9 cellular contexts compared by ENCODE assay signal in the genomic region with DNA sequence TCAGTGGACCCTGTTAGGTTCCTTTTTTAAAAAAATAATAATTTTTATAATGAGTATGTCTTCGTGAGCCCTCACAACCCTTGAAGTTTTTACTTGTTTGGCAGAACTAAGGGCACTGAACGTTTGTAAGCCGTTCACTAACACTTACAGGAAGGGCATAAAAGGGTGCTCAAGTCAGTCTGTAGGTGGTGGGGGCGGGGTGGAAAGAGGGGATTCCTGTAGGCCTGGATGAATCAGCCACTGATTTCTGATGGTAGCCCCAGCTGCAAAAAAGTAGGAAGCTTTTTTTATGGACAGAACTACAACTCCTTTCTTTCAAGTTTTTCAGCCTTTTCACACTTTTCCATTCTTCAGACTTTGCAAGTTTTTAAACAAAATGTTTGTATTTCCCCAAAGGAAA. TPM values are rescaled to one million over a fixed set of nuclear protein-coding genes. Genes with fewer than 3 reads are reported as not detected.
DNase-seq lines count a peak whose midpoint lies in the region; ATAC-seq and TF ChIP-seq lines count a peak whose summit lies in the region.
"Had no signal": no experiment of that assay in that cellular context is flagged by ENCODE, and none has a peak within 500 bp of the region (broad histone marks: within the 10 kb centered on the region; RNA-seq: fewer than 3 reads in every experiment).

No MANE protein-coding gene starts in this region.

- peak overlapping the region; percentile 64 for H3K27ac ChIP-seq in upper lobe of right lung

- no peaks in the 10 kb centered on the region for H3K27me3 ChIP-seq in upper lobe of right lung

- H3K36me3 Mint-ChIP-seq in central memory CD8-positive, alpha-beta T cell (ENCODE audit: insufficient read depth): peaks cover 8% of the 10 kb centered on the region
- H3K36me3 Mint-ChIP-seq in osteocyte (ENCODE audit: unreplicated experiment): peaks cover 4% of the 10 kb centered on the region

- peak; percentile 39 for ATAC-seq in central memory CD8-positive, alpha-beta T cell (replicated peaks; ENCODE audit: extremely low read depth, poor library complexity, severe bottlenecking)
- peak; percentile 31 for ATAC-seq in upper lobe of right lung

- DNase-seq in activated gamma-delta T cell treated with Interleukin-2 at 50 U/mL for 16 hours: peak; percentile 44
- no peak for DNase-seq in activated gamma-delta T cell (lab: John Stamatoyannopoulos, UW)
- no peak for DNase-seq in central memory CD8-positive, alpha-beta T cell (ENCODE audit: low spot score in 2 of 2)
- no peak for DNase-seq in osteocyte (ENCODE audit: extremely low spot score, unreplicated experiment)
- DNase-seq in upper lobe of right lung: no peak
- DNase-seq in NCI-H146 (lab: John Stamatoyannopoulos, UW): no peak
- no peak for DNase-seq in NCI-H2227 (lab: John Stamatoyannopoulos, UW; ENCODE audit: unreplicated experiment)
- DNase-seq in GOT3 (lab: John Stamatoyannopoulos, UW): no peak
- DNase-seq: glutamatergic neuron had no signal

- no peak overlapping the region for H3K4me3 ChIP-seq in upper lobe of right lung

- H3K27ac Mint-ChIP-seq in central memory CD8-positive, alpha-beta T cell (ENCODE audit: low read depth): peak overlapping the region; percentile 54
- peak overlapping the region; percentile 56 for H3K27ac Mint-ChIP-seq in osteocyte (ENCODE audit: unreplicated experiment)

- no peaks in the 10 kb centered on the region for H3K9me3 ChIP-seq in upper lobe of right lung

- H3K9me3 Mint-ChIP-seq in central memory CD8-positive, alpha-beta T cell: no peaks in the 10 kb centered on the region
- H3K9me3 Mint-ChIP-seq in osteocyte (ENCODE audit: unreplicated experiment): no peaks in the 10 kb centered on the region

- H3K27me3 Mint-ChIP-seq in central memory CD8-positive, alpha-beta T cell: no peaks in the 10 kb centered on the region
- no peaks in the 10 kb centered on the region for H3K27me3 Mint-ChIP-seq in osteocyte (ENCODE audit: unreplicated experiment)

- TF ChIP-seq CTCF in osteocyte (IDR thresholded peaks at IDR 0.05): no peak
- no peak for TF ChIP-seq CTCF in upper lobe of right lung (IDR thresholded peaks at IDR 0.05)

- H3K4me3 Mint-ChIP-seq in central memory CD8-positive, alpha-beta T cell: no peak overlapping the region
- H3K4me3 Mint-ChIP-seq in osteocyte (ENCODE audit: unreplicated experiment): no peak overlapping the region

- intact Hi-C loops in upper lobe of right lung (cut with DNase I): no loop called here

- H3K4me1 ChIP-seq in upper lobe of right lung: peaks cover 74% of the 10 kb centered on the region

- peaks cover 85% of the 10 kb centered on the region for H3K4me1 Mint-ChIP-seq in central memory CD8-positive, alpha-beta T cell
- peaks cover 55% of the 10 kb centered on the region for H3K4me1 Mint-ChIP-seq in osteocyte (ENCODE audit: unreplicated experiment)

- no peaks in the 10 kb centered on the region for H3K36me3 ChIP-seq in upper lobe of right lung

RNA-seq across cellular contexts. Expression of a gene that starts 35.8 kb away (rescaled TPM):
- total RNA-seq in osteocyte (27.4 and 29.2 TPM in 2 replicates), upper lobe of right lung (137 TPM)
